Comparison of ENCODE assay signal across 17 cellular contexts in the genomic region with DNA sequence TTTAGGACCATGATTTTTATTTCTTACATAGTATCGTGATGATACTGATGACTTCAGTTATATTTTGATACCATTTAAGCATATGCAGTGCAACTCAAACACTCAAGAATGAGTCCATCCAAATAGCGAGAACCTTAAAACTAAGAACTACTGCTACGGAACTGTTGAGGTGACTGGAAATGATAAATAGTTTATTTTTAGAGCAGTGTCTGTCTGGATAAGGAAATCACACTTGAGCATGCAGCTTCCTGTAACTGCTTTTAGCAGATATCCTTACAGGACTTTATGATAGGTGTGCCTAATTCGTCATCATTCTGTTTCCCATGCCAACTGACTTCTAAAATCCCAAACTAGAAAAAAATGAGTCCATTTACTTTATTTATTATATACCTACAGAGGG.
"Had no signal": no experiment of that assay in that cellular context is flagged by ENCODE, and none has a peak within 500 bp of the region (broad histone marks: within the 10 kb centered on the region; RNA-seq: fewer than 3 reads in every experiment).

No MANE protein-coding gene starts in this region.

- H3K4me1 ChIP-seq: adrenal gland, upper lobe of right lung had no signal

- H3K9me3 ChIP-seq: adrenal gland, upper lobe of right lung had no signal

- H3K27ac ChIP-seq: adrenal gland, upper lobe of right lung had no signal

- H3K4me3 ChIP-seq: adrenal gland, lung, upper lobe of right lung had no signal

- DNase-seq: activated CD4-positive, alpha-beta T cell treated with anti-CD3 and anti-CD28 coated beads, Interleukin-2, amount 50 U/mL, for 4 hours; activated gamma-delta T cell treated with Interleukin-2 at 50 U/mL for 16 hours; activated T-cell treated with anti-CD3 and anti-CD28 coated beads for 4 hours; adrenal gland; dermis blood vessel endothelial cell; effector memory CD8-positive, alpha-beta T cell; foreskin fibroblast; hippocampal formation; islet precursor cell; occipital lobe; stimulated activated CD4-positive, alpha-beta T cell treated with anti-CD3 and anti-CD28 coated beads, Interleukin-12 subunit alpha, Interleukin-12 subunit beta, amount 100 ng/mL, for 4 hours; stimulated activated CD4-positive, alpha-beta T cell treated with anti-CD3 and anti-CD28 coated beads, Interleukin-1b, Interleukin-23, amount 100 ng/mL, for 48 hours; stimulated activated CD8-positive, alpha-beta memory T cell treated with anti-CD3 and anti-CD28 coated beads, Interleukin-4, amount 100 ng/mL, for 48 hours; stimulated activated naive CD4-positive, alpha-beta T cell; upper lobe of right lung had no signal

- H3K36me3 ChIP-seq: adrenal gland, upper lobe of right lung had no signal

- ATAC-seq: activated naive CD4-positive, alpha-beta T cell treated with anti-CD3 and anti-CD28 coated beads, Interleukin-2, amount 50 U/mL, for 72 hours; effector memory CD8-positive, alpha-beta T cell; upper lobe of right lung had no signal

- H3K27me3 ChIP-seq: adrenal gland, upper lobe of right lung had no signal
